In genomic region chr4:78002260-78002659, GRCh38 we compare ENCODE assay signal across 1 cellular context.
TF ChIP-seq lines count a peak whose summit lies in the region.

No MANE protein-coding gene starts in this region.

TF ChIP-seq in GM23338, 12 proteins besides CTCF, POLR2A, EP300 and RAD21 (continued from another document):
- TF ChIP-seq ZNF462 (CRISPR knock-in tag; IDR thresholded peaks at IDR 0.05): no peak
- no peak for TF ChIP-seq CREB1 (CRISPR knock-in tag; IDR thresholded peaks at IDR 0.05; ENCODE audit: low read depth)
- TF ChIP-seq EZH2phosphoT487 (IDR thresholded peaks at IDR 0.05; ENCODE audit: unreplicated experiment): no peak
- no peak for TF ChIP-seq STAT1 (IDR thresholded peaks at IDR 0.05; ENCODE audit: unreplicated experiment)
- no peak for TF ChIP-seq ETS1 (IDR thresholded peaks at IDR 0.05)
- no peak for TF ChIP-seq REST (IDR thresholded peaks at IDR 0.05; ENCODE audit: unreplicated experiment)
- no peak for TF ChIP-seq POLR2AphosphoS5 (IDR thresholded peaks at IDR 0.05; ENCODE audit: low read depth)
- no peak for TF ChIP-seq EZH2 (IDR thresholded peaks at IDR 0.05; ENCODE audit: low read depth, unreplicated experiment)
- no peak for TF ChIP-seq NANOG (IDR thresholded peaks at IDR 0.05; ENCODE audit: borderline replicate concordance)
